ENCODE assay signal across 36 cellular contexts in genomic region chr14:94332063-94332583, GRCh38. TPM values are rescaled to one million over a fixed set of nuclear protein-coding genes. Genes with fewer than 3 reads are reported as not detected.
"Had no signal": no experiment of that assay in that cellular context is flagged by ENCODE, and none has a peak within 500 bp of the region (broad histone marks: within the 10 kb centered on the region; RNA-seq: fewer than 3 reads in every experiment).

No MANE protein-coding gene starts in this region.

- H3K27ac Mint-ChIP-seq: activated CD4-positive, alpha-beta memory T cell treated with anti-CD3 and anti-CD28 coated beads for 36 hours; activated CD8-positive, alpha-beta memory T cell treated with anti-CD3 and anti-CD28 coated beads, Interleukin-2, amount 10 ng/mL, durations not matched to agents 7 days and 5 days; activated CD8-positive, alpha-beta T cell treated with anti-CD3 and anti-CD28 coated beads, Interleukin-2, amount 10 ng/mL, durations not matched to agents 7 days and 5 days; activated naive CD8-positive, alpha-beta T cell; activated T-cell treated with anti-CD3 and anti-CD28 coated beads, Interleukin-2, amount 50 U/mL, for 24 hours; activated T-cell treated with anti-CD3 and anti-CD28 coated beads, Interleukin-2, amount 50 U/mL, for 72 hours; dendritic cell treated with granulocyte-macrophage colony-stimulating factor and Interleukin-4, amounts not matched to agents 40 ng/mL and 50 ng/mL, for 4 days; endodermal cell; WTC11 had no signal

- FAIRE-seq: astrocyte, bronchial epithelial cell had no signal

- DNase-seq: activated CD4-positive, alpha-beta memory T cell treated with anti-CD3 and anti-CD28 coated beads for 36 hours; activated CD4-positive, alpha-beta T cell treated with anti-CD3 and anti-CD28 coated beads for 1 hour; activated CD4-positive, alpha-beta T cell treated with anti-CD3 and anti-CD28 coated beads for 4 hours; activated CD8-positive, alpha-beta memory T cell treated with anti-CD3 and anti-CD28 coated beads, Interleukin-2, amount 10 ng/mL, durations not matched to agents 7 days and 5 days; activated CD8-positive, alpha-beta memory T cell treated with anti-CD3 and anti-CD28 coated beads, Interleukin-2, amount 50 U/mL, for 4 hours; activated CD8-positive, alpha-beta T cell treated with anti-CD3 and anti-CD28 coated beads, Interleukin-2, amount 10 ng/mL, durations not matched to agents 7 days and 5 days; activated gamma-delta T cell treated with Interleukin-2 at 50 U/mL for 16 hours; activated naive CD4-positive, alpha-beta T cell treated with anti-CD3 and anti-CD28 coated beads, Interleukin-2, amount 50 U/mL, for 16 hours; activated naive CD4-positive, alpha-beta T cell treated with Interleukin-2 at 50 U/mL for 16 hours; activated T-cell treated with anti-CD3 and anti-CD28 coated beads, Interleukin-2, amount 50 U/mL, for 24 hours; activated T-cell treated with anti-CD3 and anti-CD28 coated beads, Interleukin-2, amount 50 U/mL, for 72 hours; amniotic stem cell; anterior cingulate cortex; brain microvascular endothelial cell; dorsolateral prefrontal cortex; effector memory CD4-positive, alpha-beta T cell; endodermal cell; foreskin keratinocyte; gastrocnemius medialis; glutamatergic neuron; T-helper 2 cell had no signal

- H3K27ac ChIP-seq: brain microvascular endothelial cell, coronary artery, dorsolateral prefrontal cortex, foreskin keratinocyte, gastrocnemius medialis, VCaP had no signal

- H3K4me3 Mint-ChIP-seq: activated CD4-positive, alpha-beta memory T cell treated with anti-CD3 and anti-CD28 coated beads for 36 hours; activated CD8-positive, alpha-beta memory T cell treated with anti-CD3 and anti-CD28 coated beads, Interleukin-2, amount 10 ng/mL, durations not matched to agents 7 days and 5 days; activated CD8-positive, alpha-beta T cell treated with anti-CD3 and anti-CD28 coated beads, Interleukin-2, amount 10 ng/mL, durations not matched to agents 7 days and 5 days; activated naive CD8-positive, alpha-beta T cell; activated T-cell treated with anti-CD3 and anti-CD28 coated beads, Interleukin-2, amount 50 U/mL, for 24 hours; activated T-cell treated with anti-CD3 and anti-CD28 coated beads, Interleukin-2, amount 50 U/mL, for 72 hours; central memory CD8-positive, alpha-beta T cell; dendritic cell treated with granulocyte-macrophage colony-stimulating factor and Interleukin-4, amounts not matched to agents 40 ng/mL and 50 ng/mL, for 4 days; endodermal cell; WTC11 had no signal

- H3K36me3 ChIP-seq: brain microvascular endothelial cell, gastrocnemius medialis had no signal

- ATAC-seq: activated CD8-positive, alpha-beta memory T cell treated with anti-CD3 and anti-CD28 coated beads, Interleukin-2, amount 10 ng/mL, durations not matched to agents 7 days and 5 days; activated CD8-positive, alpha-beta T cell treated with anti-CD3 and anti-CD28 coated beads, Interleukin-2, amount 10 ng/mL, durations not matched to agents 7 days and 5 days; activated T-cell treated with anti-CD3 and anti-CD28 coated beads, Interleukin-2, amount 50 U/mL, for 72 hours; esophagus mucosa; foreskin keratinocyte; gastrocnemius medialis; WTC11 had no signal

- H3K4me1 Mint-ChIP-seq: activated CD8-positive, alpha-beta memory T cell treated with anti-CD3 and anti-CD28 coated beads, Interleukin-2, amount 10 ng/mL, durations not matched to agents 7 days and 5 days; central memory CD8-positive, alpha-beta T cell; endodermal cell had no signal

- H3K27me3 ChIP-seq: brain microvascular endothelial cell, dorsolateral prefrontal cortex, foreskin keratinocyte, gastrocnemius medialis had no signal

- H3K36me3 Mint-ChIP-seq: activated CD4-positive, alpha-beta memory T cell treated with anti-CD3 and anti-CD28 coated beads for 36 hours; activated CD8-positive, alpha-beta memory T cell treated with anti-CD3 and anti-CD28 coated beads, Interleukin-2, amount 10 ng/mL, durations not matched to agents 7 days and 5 days; activated naive CD8-positive, alpha-beta T cell; WTC11 had no signal

- H3K4me3 ChIP-seq: coronary artery, dorsolateral prefrontal cortex, gastrocnemius medialis had no signal

- H3K4me1 ChIP-seq: gastrocnemius medialis had no signal

- H3K9me3 ChIP-seq: gastrocnemius medialis had no signal

- H3K9me3 Mint-ChIP-seq: activated T-cell treated with anti-CD3 and anti-CD28 coated beads, Interleukin-2, amount 50 U/mL, for 24 hours; activated T-cell treated with anti-CD3 and anti-CD28 coated beads, Interleukin-2, amount 50 U/mL, for 72 hours; central memory CD8-positive, alpha-beta T cell; dendritic cell treated with granulocyte-macrophage colony-stimulating factor and Interleukin-4, amounts not matched to agents 40 ng/mL and 50 ng/mL, for 4 days had no signal

RNA-seq across cellular contexts. Expression of gene SERPINA6, which starts 9.0 kb away (rescaled TPM):
- total RNA-seq: activated CD4-positive, alpha-beta memory T cell treated with anti-CD3 and anti-CD28 coated beads for 36 hours; activated CD8-positive, alpha-beta memory T cell treated with anti-CD3 and anti-CD28 coated beads for 36 hours; activated CD8-positive, alpha-beta memory T cell treated with anti-CD3 and anti-CD28 coated beads, Interleukin-2, amount 10 ng/mL, durations not matched to agents 7 days and 5 days; activated CD8-positive, alpha-beta T cell treated with anti-CD3 and anti-CD28 coated beads, Interleukin-2, amount 10 ng/mL, durations not matched to agents 7 days and 5 days; activated T-cell treated with anti-CD3 and anti-CD28 coated beads, Interleukin-2, amount 50 U/mL, for 72 hours; astrocyte; bronchial epithelial cell; cardiac septum; cerebellum; dorsolateral prefrontal cortex; endodermal cell; esophagus mucosa; foreskin keratinocyte; T-helper 1 cell treated with Interleukin-12 subunit alpha and Interleukin-12 subunit beta and Interleukin-4 antibody, amounts not matched to agents 30 ng/mL and 1 ng/mL, for 36 hours had no signal
- polyA plus RNA-seq: foreskin keratinocyte had no signal

RNA-seq across cellular contexts. Expression of gene SERPINA2, which starts 34.4 kb away (rescaled TPM):
- total RNA-seq: activated CD4-positive, alpha-beta memory T cell treated with anti-CD3 and anti-CD28 coated beads for 36 hours; activated CD8-positive, alpha-beta memory T cell treated with anti-CD3 and anti-CD28 coated beads for 36 hours; activated CD8-positive, alpha-beta memory T cell treated with anti-CD3 and anti-CD28 coated beads, Interleukin-2, amount 10 ng/mL, durations not matched to agents 7 days and 5 days; activated CD8-positive, alpha-beta T cell treated with anti-CD3 and anti-CD28 coated beads, Interleukin-2, amount 10 ng/mL, durations not matched to agents 7 days and 5 days; activated T-cell treated with anti-CD3 and anti-CD28 coated beads, Interleukin-2, amount 50 U/mL, for 72 hours; astrocyte; bronchial epithelial cell; cardiac septum; cerebellum; dorsolateral prefrontal cortex; endodermal cell; epithelial cell of proximal tubule; esophagus mucosa; foreskin keratinocyte; gastrocnemius medialis; T-helper 1 cell treated with Interleukin-12 subunit alpha and Interleukin-12 subunit beta and Interleukin-4 antibody, amounts not matched to agents 30 ng/mL and 1 ng/mL, for 36 hours; WTC11 had no signal
- polyA plus RNA-seq: adipose tissue, foreskin keratinocyte had no signal

RNA-seq across cellular contexts. Expression of gene SERPINA10, which starts 39.1 kb away (rescaled TPM):
- total RNA-seq: activated CD4-positive, alpha-beta memory T cell treated with anti-CD3 and anti-CD28 coated beads for 36 hours; activated CD8-positive, alpha-beta memory T cell treated with anti-CD3 and anti-CD28 coated beads for 36 hours; activated CD8-positive, alpha-beta memory T cell treated with anti-CD3 and anti-CD28 coated beads, Interleukin-2, amount 10 ng/mL, durations not matched to agents 7 days and 5 days; activated CD8-positive, alpha-beta T cell treated with anti-CD3 and anti-CD28 coated beads, Interleukin-2, amount 10 ng/mL, durations not matched to agents 7 days and 5 days; activated T-cell treated with anti-CD3 and anti-CD28 coated beads, Interleukin-2, amount 50 U/mL, for 72 hours; astrocyte; bronchial epithelial cell; cardiac septum; cerebellum; endodermal cell; epithelial cell of proximal tubule; esophagus mucosa; foreskin keratinocyte; T-helper 1 cell treated with Interleukin-12 subunit alpha and Interleukin-12 subunit beta and Interleukin-4 antibody, amounts not matched to agents 30 ng/mL and 1 ng/mL, for 36 hours had no signal
- polyA plus RNA-seq: foreskin keratinocyte had no signal

RNA-seq across cellular contexts. Expression of gene SERPINA1, which starts 56.3 kb away (rescaled TPM):
- total RNA-seq: activated CD8-positive, alpha-beta T cell treated with anti-CD3 and anti-CD28 coated beads, Interleukin-2, amount 10 ng/mL, durations not matched to agents 7 days and 5 days had no signal
